In genomic region chr11:62621567-62622470, GRCh38 we compare ENCODE assay signal across 1 cellular context.
TF ChIP-seq lines count a peak whose summit lies in the region.

Gene B3GAT3 (minus strand): TSS chr11:62621986. CDS start chr11:62621947, 39 bp downstream.

TF ChIP-seq in H1, 55 proteins besides CTCF, POLR2A, EP300 and RAD21 (continued from another document):
- no peak for TF ChIP-seq NRF1 (IDR thresholded peaks at IDR 0.05; ENCODE audit: low read depth, low read length)
- TF ChIP-seq ATF2 (IDR thresholded peaks at IDR 0.05; ENCODE audit: low read length) = peak; percentile 63; the same call in 1 of the 2 replicates
- TF ChIP-seq BRCA1 (IDR thresholded peaks at IDR 0.05; ENCODE audit: low read depth, low read length) = no peak; the same call in 1 of the 2 replicates
- peak; percentile 74 to 93; a peak in 3 of 4 replicates for TF ChIP-seq SIN3A (conservative IDR thresholded peaks at IDR 0.05 in 1 of 2, IDR thresholded peaks at IDR 0.05 in 1 of 2; ENCODE audit: low read depth in 1 of 2, low read length in 2 of 2)
- TF ChIP-seq ASH2L (IDR thresholded peaks at IDR 0.05; ENCODE audit: low read length) = no peak
- no peak for TF ChIP-seq MAFK (IDR thresholded peaks at IDR 0.05; ENCODE audit: low read depth, low read length)
- no peak for TF ChIP-seq ATF3 (IDR thresholded peaks at IDR 0.05; ENCODE audit: insufficient read depth, low read depth, low read length)
- TF ChIP-seq HDAC2 (IDR thresholded peaks at IDR 0.05; ENCODE audit: borderline replicate concordance in 1 of 2, low read depth in 2 of 2, low read length in 2 of 2) = peak in 1 of 2 experiments; percentile 35; a peak in 1 of 4 replicates
- TF ChIP-seq SP1 (IDR thresholded peaks at IDR 0.05; ENCODE audit: low read depth, low read length) = peak; percentile 61; the same call in 1 of the 2 replicates
- TF ChIP-seq, protein P1, sequence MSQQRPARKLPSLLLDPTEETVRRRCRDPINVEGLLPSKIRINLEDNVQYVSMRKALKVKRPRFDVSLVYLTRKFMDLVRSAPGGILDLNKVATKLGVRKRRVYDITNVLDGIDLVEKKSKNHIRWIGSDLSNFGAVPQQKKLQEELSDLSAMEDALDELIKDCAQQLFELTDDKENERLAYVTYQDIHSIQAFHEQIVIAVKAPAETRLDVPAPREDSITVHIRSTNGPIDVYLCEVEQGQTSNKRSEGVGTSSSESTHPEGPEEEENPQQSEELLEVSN (IDR thresholded peaks at IDR 0.05) = peak; percentile 95
- 0 out of 2 replicates have a peak, but pooled peaks have one; percentile 4 for TF ChIP-seq TCF12 (IDR thresholded peaks at IDR 0.05; ENCODE audit: low read depth, low read length)
- no peak for TF ChIP-seq CHD1 (IDR thresholded peaks at IDR 0.05; ENCODE audit: low read depth, low read length)
- TF ChIP-seq ZNF274 (IDR thresholded peaks at IDR 0.05; ENCODE audit: borderline replicate concordance, extremely low read depth, low read length) = no peak
- TF ChIP-seq TEAD4 (IDR thresholded peaks at IDR 0.05; ENCODE audit: low read depth, low read length) = 0 out of 2 replicates have a peak, but pooled peaks have one; percentile 0
- TF ChIP-seq RXRA (IDR thresholded peaks at IDR 0.05; ENCODE audit: insufficient read depth, low read depth, low read length) = no peak
- TF ChIP-seq SRF (IDR thresholded peaks at IDR 0.05; ENCODE audit: low read depth, low read length) = 0 out of 2 replicates have a peak, but pooled peaks have one; percentile 15
- TF ChIP-seq CREB1 (IDR thresholded peaks at IDR 0.05) = peak; percentile 93
- no peak for TF ChIP-seq CBX8 (IDR thresholded peaks at IDR 0.05; ENCODE audit: borderline replicate concordance, low read depth, low read length)
- peak; percentile 86 for TF ChIP-seq CEBPB (IDR thresholded peaks at IDR 0.05; ENCODE audit: low read depth, low read length)
- TF ChIP-seq SAP30 (IDR thresholded peaks at IDR 0.05; ENCODE audit: insufficient read depth, insufficient replicate concordance, low read length) = peak; percentile 91
- no peak for TF ChIP-seq EZH2 (IDR thresholded peaks at IDR 0.05; ENCODE audit: low read depth, low read length, severe bottlenecking)
- TF ChIP-seq KDM1A (IDR thresholded peaks at IDR 0.05; ENCODE audit: borderline replicate concordance, low read length) = no peak
- no peak; the same call in 1 of the 2 replicates for TF ChIP-seq USF2 (IDR thresholded peaks at IDR 0.05; ENCODE audit: low read length)
- no peak for TF ChIP-seq EGR1 (IDR thresholded peaks at IDR 0.05; ENCODE audit: borderline replicate concordance, low read depth, low read length)
- TF ChIP-seq YY1 (IDR thresholded peaks at IDR 0.05; ENCODE audit: low read depth, low read length) = peak; percentile 77
- TF ChIP-seq GTF2F1 (IDR thresholded peaks at IDR 0.05; ENCODE audit: borderline replicate concordance, low read depth, low read length) = no peak
- no peak for TF ChIP-seq CBX5 (IDR thresholded peaks at IDR 0.05; ENCODE audit: low read depth, low read length)
- no peak for TF ChIP-seq HDAC6 (IDR thresholded peaks at IDR 0.05; ENCODE audit: low read depth, low read length)
- TF ChIP-seq MAX (IDR thresholded peaks at IDR 0.05) = peak; percentile 93
- TF ChIP-seq RFX5 (IDR thresholded peaks at IDR 0.05; ENCODE audit: borderline replicate concordance, low read depth, low read length) = no peak
- TF ChIP-seq SP4 (IDR thresholded peaks at IDR 0.05; ENCODE audit: low read length) = peak; percentile 74; the same call in 1 of the 2 replicates
- TF ChIP-seq, protein P2, sequence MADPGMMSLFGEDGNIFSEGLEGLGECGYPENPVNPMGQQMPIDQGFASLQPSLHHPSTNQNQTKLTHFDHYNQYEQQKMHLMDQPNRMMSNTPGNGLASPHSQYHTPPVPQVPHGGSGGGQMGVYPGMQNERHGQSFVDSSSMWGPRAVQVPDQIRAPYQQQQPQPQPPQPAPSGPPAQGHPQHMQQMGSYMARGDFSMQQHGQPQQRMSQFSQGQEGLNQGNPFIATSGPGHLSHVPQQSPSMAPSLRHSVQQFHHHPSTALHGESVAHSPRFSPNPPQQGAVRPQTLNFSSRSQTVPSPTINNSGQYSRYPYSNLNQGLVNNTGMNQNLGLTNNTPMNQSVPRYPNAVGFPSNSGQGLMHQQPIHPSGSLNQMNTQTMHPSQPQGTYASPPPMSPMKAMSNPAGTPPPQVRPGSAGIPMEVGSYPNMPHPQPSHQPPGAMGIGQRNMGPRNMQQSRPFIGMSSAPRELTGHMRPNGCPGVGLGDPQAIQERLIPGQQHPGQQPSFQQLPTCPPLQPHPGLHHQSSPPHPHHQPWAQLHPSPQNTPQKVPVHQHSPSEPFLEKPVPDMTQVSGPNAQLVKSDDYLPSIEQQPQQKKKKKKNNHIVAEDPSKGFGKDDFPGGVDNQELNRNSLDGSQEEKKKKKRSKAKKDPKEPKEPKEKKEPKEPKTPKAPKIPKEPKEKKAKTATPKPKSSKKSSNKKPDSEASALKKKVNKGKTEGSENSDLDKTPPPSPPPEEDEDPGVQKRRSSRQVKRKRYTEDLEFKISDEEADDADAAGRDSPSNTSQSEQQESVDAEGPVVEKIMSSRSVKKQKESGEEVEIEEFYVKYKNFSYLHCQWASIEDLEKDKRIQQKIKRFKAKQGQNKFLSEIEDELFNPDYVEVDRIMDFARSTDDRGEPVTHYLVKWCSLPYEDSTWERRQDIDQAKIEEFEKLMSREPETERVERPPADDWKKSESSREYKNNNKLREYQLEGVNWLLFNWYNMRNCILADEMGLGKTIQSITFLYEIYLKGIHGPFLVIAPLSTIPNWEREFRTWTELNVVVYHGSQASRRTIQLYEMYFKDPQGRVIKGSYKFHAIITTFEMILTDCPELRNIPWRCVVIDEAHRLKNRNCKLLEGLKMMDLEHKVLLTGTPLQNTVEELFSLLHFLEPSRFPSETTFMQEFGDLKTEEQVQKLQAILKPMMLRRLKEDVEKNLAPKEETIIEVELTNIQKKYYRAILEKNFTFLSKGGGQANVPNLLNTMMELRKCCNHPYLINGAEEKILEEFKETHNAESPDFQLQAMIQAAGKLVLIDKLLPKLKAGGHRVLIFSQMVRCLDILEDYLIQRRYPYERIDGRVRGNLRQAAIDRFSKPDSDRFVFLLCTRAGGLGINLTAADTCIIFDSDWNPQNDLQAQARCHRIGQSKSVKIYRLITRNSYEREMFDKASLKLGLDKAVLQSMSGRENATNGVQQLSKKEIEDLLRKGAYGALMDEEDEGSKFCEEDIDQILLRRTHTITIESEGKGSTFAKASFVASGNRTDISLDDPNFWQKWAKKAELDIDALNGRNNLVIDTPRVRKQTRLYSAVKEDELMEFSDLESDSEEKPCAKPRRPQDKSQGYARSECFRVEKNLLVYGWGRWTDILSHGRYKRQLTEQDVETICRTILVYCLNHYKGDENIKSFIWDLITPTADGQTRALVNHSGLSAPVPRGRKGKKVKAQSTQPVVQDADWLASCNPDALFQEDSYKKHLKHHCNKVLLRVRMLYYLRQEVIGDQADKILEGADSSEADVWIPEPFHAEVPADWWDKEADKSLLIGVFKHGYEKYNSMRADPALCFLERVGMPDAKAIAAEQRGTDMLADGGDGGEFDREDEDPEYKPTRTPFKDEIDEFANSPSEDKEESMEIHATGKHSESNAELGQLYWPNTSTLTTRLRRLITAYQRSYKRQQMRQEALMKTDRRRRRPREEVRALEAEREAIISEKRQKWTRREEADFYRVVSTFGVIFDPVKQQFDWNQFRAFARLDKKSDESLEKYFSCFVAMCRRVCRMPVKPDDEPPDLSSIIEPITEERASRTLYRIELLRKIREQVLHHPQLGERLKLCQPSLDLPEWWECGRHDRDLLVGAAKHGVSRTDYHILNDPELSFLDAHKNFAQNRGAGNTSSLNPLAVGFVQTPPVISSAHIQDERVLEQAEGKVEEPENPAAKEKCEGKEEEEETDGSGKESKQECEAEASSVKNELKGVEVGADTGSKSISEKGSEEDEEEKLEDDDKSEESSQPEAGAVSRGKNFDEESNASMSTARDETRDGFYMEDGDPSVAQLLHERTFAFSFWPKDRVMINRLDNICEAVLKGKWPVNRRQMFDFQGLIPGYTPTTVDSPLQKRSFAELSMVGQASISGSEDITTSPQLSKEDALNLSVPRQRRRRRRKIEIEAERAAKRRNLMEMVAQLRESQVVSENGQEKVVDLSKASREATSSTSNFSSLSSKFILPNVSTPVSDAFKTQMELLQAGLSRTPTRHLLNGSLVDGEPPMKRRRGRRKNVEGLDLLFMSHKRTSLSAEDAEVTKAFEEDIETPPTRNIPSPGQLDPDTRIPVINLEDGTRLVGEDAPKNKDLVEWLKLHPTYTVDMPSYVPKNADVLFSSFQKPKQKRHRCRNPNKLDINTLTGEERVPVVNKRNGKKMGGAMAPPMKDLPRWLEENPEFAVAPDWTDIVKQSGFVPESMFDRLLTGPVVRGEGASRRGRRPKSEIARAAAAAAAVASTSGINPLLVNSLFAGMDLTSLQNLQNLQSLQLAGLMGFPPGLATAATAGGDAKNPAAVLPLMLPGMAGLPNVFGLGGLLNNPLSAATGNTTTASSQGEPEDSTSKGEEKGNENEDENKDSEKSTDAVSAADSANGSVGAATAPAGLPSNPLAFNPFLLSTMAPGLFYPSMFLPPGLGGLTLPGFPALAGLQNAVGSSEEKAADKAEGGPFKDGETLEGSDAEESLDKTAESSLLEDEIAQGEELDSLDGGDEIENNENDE (IDR thresholded peaks at IDR 0.05; ENCODE audit: insufficient replicate concordance, low read length) = no peak
- no peak for TF ChIP-seq KDM5A (IDR thresholded peaks at IDR 0.05; ENCODE audit: low read length)
- TF ChIP-seq CTBP2 (IDR thresholded peaks at IDR 0.05; ENCODE audit: borderline replicate concordance, insufficient read depth, insufficient read length, low read length) = peak; percentile 64
- no peak for TF ChIP-seq FOSL1 (IDR thresholded peaks at IDR 0.05; ENCODE audit: insufficient read depth, low read depth, low read length)
- TF ChIP-seq BCL11A (IDR thresholded peaks at IDR 0.05; ENCODE audit: low read depth in 2 of 2, low read length in 2 of 2) = no peak
- peak; percentile 91 for TF ChIP-seq PHF8 (conservative IDR thresholded peaks at IDR 0.05; ENCODE audit: low read depth, low read length)
- no peak for TF ChIP-seq NANOG (IDR thresholded peaks at IDR 0.05; ENCODE audit: insufficient read depth, low read depth, low read length, poor library complexity, severe bottlenecking)
- no peak for TF ChIP-seq TAF7 (optimal IDR thresholded peaks at IDR 0.05; ENCODE audit: borderline replicate concordance, low read depth, low read length)
- peak; percentile 85 for TF ChIP-seq JUN (IDR thresholded peaks at IDR 0.05; ENCODE audit: low read depth, low read length)
- TF ChIP-seq POLR2AphosphoS5 (IDR thresholded peaks at IDR 0.05; ENCODE audit: low read depth, low read length) = peak; percentile 87
- TF ChIP-seq JUND (IDR thresholded peaks at IDR 0.05; ENCODE audit: low read length) = peak; percentile 91
- TF ChIP-seq KDM4A (IDR thresholded peaks at IDR 0.05; ENCODE audit: low read depth, low read length, severe bottlenecking) = no peak
- TF ChIP-seq SIRT6 (IDR thresholded peaks at IDR 0.05; ENCODE audit: low read length) = no peak
- no peak; the same call in 1 of the 2 replicates for TF ChIP-seq CHD2 (IDR thresholded peaks at IDR 0.05; ENCODE audit: low read length)
- no peak for TF ChIP-seq SIX5 (IDR thresholded peaks at IDR 0.05; ENCODE audit: low read depth, low read length)
- 0 out of 2 replicates have a peak, but pooled peaks have one; percentile 74 for TF ChIP-seq RBBP5 (IDR thresholded peaks at IDR 0.05; ENCODE audit: borderline replicate concordance, low read depth, low read length)
- peak; percentile 81 for TF ChIP-seq TAF1 (IDR thresholded peaks at IDR 0.05; ENCODE audit: low read depth, low read length)
- TF ChIP-seq BACH1 (IDR thresholded peaks at IDR 0.05; ENCODE audit: low read length) = 0 out of 2 replicates have a peak, but pooled peaks have one; percentile 64
- no peak for TF ChIP-seq RNF2 (IDR thresholded peaks at IDR 0.05; ENCODE audit: borderline replicate concordance, low read depth, low read length, missing control alignments, poor library complexity, severe bottlenecking)
